ENCODE assay signal across 15 cellular contexts in genomic region chr1:226373376-226373775, GRCh38.
"Had no signal": no experiment of that assay in that cellular context is flagged by ENCODE, and none has a peak within 500 bp of the region (broad histone marks: within the 10 kb centered on the region; RNA-seq: fewer than 3 reads in every experiment).

No MANE protein-coding gene starts in this region.

- H3K4me1 Mint-ChIP-seq: immature natural killer cell, neural crest cell had no signal

- H3K4me3 Mint-ChIP-seq: dendritic cell treated with granulocyte-macrophage colony-stimulating factor and Interleukin-4, amounts not matched to agents 40 ng/mL and 50 ng/mL, for 4 days; immature natural killer cell; neural crest cell; T-helper 17 cell; type B pancreatic cell had no signal

- ATAC-seq: activated naive CD4-positive, alpha-beta T cell treated with anti-CD3 and anti-CD28 coated beads, Interleukin-2, amount 50 U/mL, for 72 hours; T-helper 17 cell had no signal

- H3K9me3 Mint-ChIP-seq: activated naive CD4-positive, alpha-beta T cell treated with anti-CD3 and anti-CD28 coated beads, Interleukin-2, amount 50 U/mL, for 72 hours; dendritic cell treated with granulocyte-macrophage colony-stimulating factor and Interleukin-4, amounts not matched to agents 40 ng/mL and 50 ng/mL, for 4 days; immature natural killer cell; neural crest cell; type B pancreatic cell had no signal

- H3K27me3 ChIP-seq: brain microvascular endothelial cell, ovary had no signal

- H3K4me3 ChIP-seq: ovary had no signal

- H3K27ac Mint-ChIP-seq: dendritic cell treated with granulocyte-macrophage colony-stimulating factor and Interleukin-4, amounts not matched to agents 40 ng/mL and 50 ng/mL, for 4 days; T-helper 17 cell; type B pancreatic cell had no signal

- DNase-seq: activated CD4-positive, alpha-beta T cell treated with anti-CD3 and anti-CD28 coated beads, Interleukin-2, amount 50 U/mL, for 1 hour; amniotic stem cell; brain microvascular endothelial cell; cerebellar nuclear complex; erythroblast; immature natural killer cell; mesendoderm; ovary; retina; stimulated activated naive CD4-positive, alpha-beta T cell treated with Interleukin-2 at 50 U/mL for 16 hours; T-helper 17 cell had no signal

- H3K27ac ChIP-seq: brain microvascular endothelial cell, ovary had no signal

- H3K36me3 ChIP-seq: ovary had no signal

- H3K9me3 ChIP-seq: ovary had no signal

- H3K27me3 Mint-ChIP-seq: dendritic cell treated with granulocyte-macrophage colony-stimulating factor and Interleukin-4, amounts not matched to agents 40 ng/mL and 50 ng/mL, for 4 days; T-helper 17 cell; type B pancreatic cell had no signal
